ENCODE assay signal across 8 cellular contexts in the genomic region with DNA sequence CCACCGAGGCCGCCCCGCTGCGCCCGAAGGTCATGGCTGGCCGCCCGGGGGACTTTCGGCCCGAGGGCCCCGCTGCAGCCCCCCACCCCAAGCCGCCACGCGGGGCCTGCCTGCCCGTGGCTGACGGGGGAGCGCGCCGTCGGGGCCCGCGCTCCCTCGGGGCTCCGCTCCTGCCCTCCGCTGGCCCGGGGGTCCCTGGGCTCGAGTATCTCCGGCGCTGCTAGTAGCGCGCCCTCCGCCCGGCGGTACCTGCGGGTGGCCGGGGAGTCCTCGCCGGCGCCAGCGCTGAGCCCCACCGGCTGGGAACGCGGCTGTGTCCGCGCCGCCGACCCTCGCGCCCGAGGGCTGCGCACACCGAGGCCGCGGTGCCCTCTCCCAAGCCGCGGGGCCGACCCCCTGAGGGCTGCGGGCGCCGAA. TPM values are rescaled to one million over a fixed set of nuclear protein-coding genes. Genes with fewer than 3 reads are reported as not detected.
DNase-seq lines count a peak whose midpoint lies in the region; ATAC-seq and TF ChIP-seq lines count a peak whose summit lies in the region.

No MANE protein-coding gene starts in this region.

- H3K79me2 ChIP-seq in PC-9 (ENCODE audit: low read depth): no peaks in the 10 kb centered on the region; the same call in 1 of the 2 replicates

- H3K36me3 ChIP-seq in PC-9 (ENCODE audit: low read depth) (no peaks in the 10 kb centered on the region), iPS-18a (ENCODE audit: control insufficient read depth, low read depth, low read length) (no peaks in the 10 kb centered on the region)

- H2AFZ ChIP-seq in PC-9: peak overlapping the region; percentile 98; the same call in 1 of the 2 replicates

- CTCF ChIA-PET in activated naive CD4-positive, alpha-beta T cell treated with anti-CD3 and anti-CD28 coated beads for 36 hours (lab: Charles Lee): no interaction called here
- CTCF ChIA-PET in PC-9 (lab: Charles Lee): interaction anchor here (0.6 kb wide), 2 partner anchors 634 to 1049 kb away, joined by 3 to 7 read pairs; no protein-coding TSS in a partner anchor

- H3K9me3 ChIP-seq in PC-9 (ENCODE audit: insufficient read depth, low read depth) (no peaks in the 10 kb centered on the region), iPS-18a (ENCODE audit: control insufficient read depth, low read depth, low read length) (no peaks in the 10 kb centered on the region)

- H3K4me3 ChIP-seq in PC-9: peak overlapping the region; percentile 89; the same call in 1 of the 2 replicates
- H3K4me3 ChIP-seq in iPS-18a (ENCODE audit: low read length): peak overlapping the region; percentile 81

- DNase-seq in activated naive CD4-positive, alpha-beta T cell treated with anti-CD3 and anti-CD28 coated beads for 36 hours: no peak
- DNase-seq in activated naive CD4-positive, alpha-beta T cell (lab: John Stamatoyannopoulos, UW): no peak
- peak in 1 of 2 experiments; percentile 5 for DNase-seq in PC-9
- no peak for DNase-seq in type B pancreatic cell (ENCODE audit: extremely low spot score, unreplicated experiment)
- DNase-seq in SIG-M5 (lab: John Stamatoyannopoulos, UW): no peak

- no peak overlapping the region for H3K27ac Mint-ChIP-seq in activated naive CD4-positive, alpha-beta T cell treated with anti-CD3 and anti-CD28 coated beads for 36 hours
- no peak overlapping the region for H3K27ac Mint-ChIP-seq in type B pancreatic cell

- no peaks in the 10 kb centered on the region for H3K9me3 Mint-ChIP-seq in activated naive CD4-positive, alpha-beta T cell treated with anti-CD3 and anti-CD28 coated beads for 36 hours
- H3K9me3 Mint-ChIP-seq in type B pancreatic cell: no peaks in the 10 kb centered on the region

- H3K9ac ChIP-seq in iPS-18a (ENCODE audit: low read length): peak overlapping the region; percentile 52

- TF ChIP-seq CTCF in PC-9 (conservative IDR thresholded peaks at IDR 0.05) (no peak), type B pancreatic cell (conservative IDR thresholded peaks at IDR 0.05) (no peak)

- no TSS peak for BruUV-seq in PC-9 (replicated peaks; lab: Mats Ljungman, UMichigan)

- H4K20me1 ChIP-seq in PC-9 (ENCODE audit: insufficient read depth): no peaks in the 10 kb centered on the region

- intact Hi-C loops in activated naive CD4-positive, alpha-beta T cell treated with anti-CD3 and anti-CD28 coated beads for 36 hours (cut with micrococcal nuclease): no loop called here
- intact Hi-C loops in PC-9 (cut with micrococcal nuclease; ENCODE audit: unreplicated experiment): loop anchor here (5.0 kb wide), 1 partner anchor 396 kb away; no protein-coding TSS in a partner anchor

- H3K9me2 ChIP-seq in PC-9 (ENCODE audit: insufficient read depth): no peaks in the 10 kb centered on the region

- peaks cover 25% of the 10 kb centered on the region for H3K4me1 ChIP-seq in PC-9 (replicated peaks; ENCODE audit: insufficient read depth)
- H3K4me1 ChIP-seq in iPS-18a (ENCODE audit: control insufficient read depth, low read depth, low read length): peaks cover 30% of the 10 kb centered on the region

- no peaks in the 10 kb centered on the region for H3K27me3 ChIP-seq in PC-9 (ENCODE audit: insufficient read depth, low read depth)
- peaks cover 38% of the 10 kb centered on the region for H3K27me3 ChIP-seq in iPS-18a (ENCODE audit: control insufficient read depth, insufficient read depth, low read length)

- peaks cover 16% of the 10 kb centered on the region; the same call in 1 of the 2 replicates for H3F3A ChIP-seq in PC-9 (ENCODE audit: insufficient read depth, low read depth)

- H3K4me1 Mint-ChIP-seq in activated naive CD4-positive, alpha-beta T cell treated with anti-CD3 and anti-CD28 coated beads for 36 hours (ENCODE audit: low read depth): peaks cover 6% of the 10 kb centered on the region
- H3K4me1 Mint-ChIP-seq in type B pancreatic cell (ENCODE audit: unreplicated experiment): peaks cover 19% of the 10 kb centered on the region

- no peaks in the 10 kb centered on the region for H3K36me3 Mint-ChIP-seq in activated naive CD4-positive, alpha-beta T cell treated with anti-CD3 and anti-CD28 coated beads for 36 hours (ENCODE audit: low read depth)
- H3K36me3 Mint-ChIP-seq in type B pancreatic cell: no peaks in the 10 kb centered on the region

- peak overlapping the region; percentile 94 for H3K4me2 ChIP-seq in PC-9

- H3K4me3 Mint-ChIP-seq in activated naive CD4-positive, alpha-beta T cell treated with anti-CD3 and anti-CD28 coated beads for 36 hours: peak overlapping the region; percentile 68
- peak overlapping the region; percentile 74 for H3K4me3 Mint-ChIP-seq in type B pancreatic cell

- no peak for ATAC-seq in HG02885 (IDR thresholded peaks at IDR 0.05; ENCODE audit: poor library complexity, unreplicated experiment)
- no peak for ATAC-seq in HG03196 (IDR thresholded peaks at IDR 0.05; ENCODE audit: unreplicated experiment)

- POLR2A ChIA-PET in PC-9 (lab: Charles Lee; ENCODE audit: unreplicated experiment): interaction anchor here (0.6 kb wide), 1 partner anchor 679 kb away, joined by 24 read pairs; no protein-coding TSS in a partner anchor

- H3K27ac ChIP-seq in PC-9 (no peak overlapping the region), iPS-18a (ENCODE audit: low read length) (no peak overlapping the region)

- peaks cover 10% of the 10 kb centered on the region for H3K27me3 Mint-ChIP-seq in activated naive CD4-positive, alpha-beta T cell treated with anti-CD3 and anti-CD28 coated beads for 36 hours (ENCODE audit: low read depth)
- peaks cover 55% of the 10 kb centered on the region for H3K27me3 Mint-ChIP-seq in type B pancreatic cell

RNA-seq across cellular contexts. Expression of a gene that starts 0.3 kb away (rescaled TPM):
- under 1 TPM; 0.19 to 0.30 TPM for total RNA-seq in activated naive CD4-positive, alpha-beta T cell treated with anti-CD3 and anti-CD28 coated beads for 36 hours
- 1.3 and 2.1 TPM in 2 replicates for total RNA-seq in PC-9 (2021)
- 0.65 and 0.88 TPM in 2 replicates for total RNA-seq in type B pancreatic cell (ENCODE audit: low replicate concordance)
